8 cellular contexts compared by ENCODE assay signal in the genomic region with DNA sequence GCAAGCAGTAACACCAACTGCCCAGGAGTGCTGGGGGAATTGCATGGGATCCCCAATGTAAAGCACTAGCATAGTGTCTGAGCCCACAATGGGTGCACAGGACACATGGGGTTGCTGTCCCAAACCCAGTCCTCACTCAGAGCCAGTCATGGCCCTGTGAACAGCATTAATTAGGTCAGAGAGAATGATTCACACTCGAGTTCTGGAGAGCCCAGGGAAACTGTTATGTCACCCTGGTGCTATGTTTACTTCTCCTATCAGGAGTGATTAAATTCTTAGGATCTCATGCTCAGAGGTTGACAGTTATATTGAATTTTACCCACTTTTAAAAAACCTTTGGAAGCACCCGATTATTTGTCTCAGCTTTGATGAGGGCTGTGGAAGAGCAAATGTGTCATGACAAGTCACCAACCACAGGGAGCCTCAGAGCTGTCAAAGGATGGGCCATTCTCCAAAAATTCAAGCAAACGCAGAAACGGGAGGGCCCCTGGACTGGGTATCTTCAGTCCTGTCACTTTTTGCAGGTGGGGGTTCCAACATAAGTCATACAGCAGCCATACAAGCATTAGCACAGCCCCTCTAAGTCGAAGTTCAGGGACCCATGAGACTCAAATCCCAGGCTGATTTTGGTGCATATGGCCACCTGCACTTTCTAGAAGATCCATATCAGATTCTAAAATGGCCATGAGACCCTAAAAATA. TPM values are rescaled to one million over a fixed set of nuclear protein-coding genes. Genes with fewer than 3 reads are reported as not detected.
DNase-seq lines count a peak whose midpoint lies in the region; ATAC-seq and TF ChIP-seq lines count a peak whose summit lies in the region.

No MANE protein-coding gene starts in this region.

- H3K27ac Mint-ChIP-seq in Caco-2 (ENCODE audit: unreplicated experiment) = peak overlapping the region; percentile 79

- H3K9ac ChIP-seq in mucosa of stomach (ENCODE audit: low read length) = peak overlapping the region; percentile 64

- no TSS peak for BruUV-seq in Caco-2 (replicated peaks; lab: Mats Ljungman, UMichigan)

- peaks cover 38% of the 10 kb centered on the region for H3K4me1 ChIP-seq in Caco-2
- H3K4me1 ChIP-seq in mucosa of stomach (ENCODE audit: control insufficient read depth, insufficient read depth, low read length) = peaks cover 33% of the 10 kb centered on the region

- CTCF ChIA-PET in Caco-2 (lab: Charles Lee) = interaction anchor here (2.4 kb wide), 1 partner anchor 26 kb away, joined by 12 read pairs; no protein-coding TSS in a partner anchor

- H3K9me3 ChIP-seq in Caco-2 (no peaks in the 10 kb centered on the region), mucosa of stomach (ENCODE audit: control insufficient read depth, low read length) (no peaks in the 10 kb centered on the region)

- no peaks in the 10 kb centered on the region for H3K9me3 Mint-ChIP-seq in Caco-2 (ENCODE audit: unreplicated experiment)

- ATAC-seq in GM21717 (IDR thresholded peaks at IDR 0.05; ENCODE audit: unreplicated experiment) = no peak

- peak overlapping the region; percentile 82 for H3K4me3 ChIP-seq in Caco-2 (ENCODE audit: low read depth, low read length)
- H3K4me3 ChIP-seq in mucosa of stomach (ENCODE audit: low read length) = peak overlapping the region; percentile 17

- POLR2A ChIA-PET in Caco-2 (lab: Charles Lee) = interaction anchor here (2.9 kb wide), 1 partner anchor 20 kb away, joined by 23 read pairs; the partner anchor contains the start of gene DEPP1

- H3K27me3 ChIP-seq in Caco-2 (replicated peaks; ENCODE audit: control insufficient read depth, insufficient read depth, low read length) (no peaks in the 10 kb centered on the region), mucosa of stomach (ENCODE audit: control insufficient read depth, insufficient read depth, low read length) (no peaks in the 10 kb centered on the region)

- no peak for DNase-seq in Caco-2
- peak; percentile 73 for DNase-seq in NCI-H226
- peak; percentile 56 for DNase-seq in dermis blood vessel endothelial cell
- no peak for DNase-seq in ureter (ENCODE audit: low spot score)
- DNase-seq in NCI-H187 (lab: John Stamatoyannopoulos, UW) = no peak
- no peak for DNase-seq in NCI-H2081 treated with DMSO at 0.1 percent for 48 hours (lab: John Stamatoyannopoulos, UW)

- TF ChIP-seq CTCF in Caco-2 (IDR thresholded peaks at IDR 0.05; ENCODE audit: insufficient read depth in 1 of 2, low read depth in 1 of 2, low read length in 1 of 2, severe bottlenecking in 1 of 2, unreplicated experiment in 1 of 2) = no peak

- peak overlapping the region; percentile 78 for H3K4me3 Mint-ChIP-seq in Caco-2 (ENCODE audit: unreplicated experiment)

- intact Hi-C loops in Caco-2 (cut with micrococcal nuclease; ENCODE audit: unreplicated experiment) = loop anchor here (2.0 kb wide), 2 partner anchors 16 to 42 kb away; partner anchors contain the start of gene ZNF22

- no peaks in the 10 kb centered on the region for H3K27me3 Mint-ChIP-seq in Caco-2 (ENCODE audit: insufficient read depth, unreplicated experiment)

- peaks cover 35% of the 10 kb centered on the region for H3K4me1 Mint-ChIP-seq in Caco-2 (ENCODE audit: low read depth, unreplicated experiment)

- H3K36me3 ChIP-seq in Caco-2 (ENCODE audit: control insufficient read depth, insufficient read depth, low read length) (0 out of 2 replicates have a peak, but pooled peaks cover 2% of the 10 kb centered on the region), mucosa of stomach (ENCODE audit: control insufficient read depth, insufficient read depth, low read length) (no peaks in the 10 kb centered on the region)

- H3K36me3 Mint-ChIP-seq in Caco-2 (ENCODE audit: insufficient read depth, unreplicated experiment) = peaks cover 20% of the 10 kb centered on the region

RNA-seq across cellular contexts. Expression of gene RASSF4, which starts 1.3 kb away (rescaled TPM):
- total RNA-seq in Caco-2 (2022) = 40.8 and 55.6 TPM in 2 replicates
- 13.1 and 24.8 TPM in 2 replicates for total RNA-seq in dermis blood vessel endothelial cell
- 22.7 TPM for total RNA-seq in ureter

RNA-seq across cellular contexts. Expression of gene DEPP1, which starts 20.3 kb away (rescaled TPM):
- total RNA-seq in Caco-2 (2022) (7.0 and 13.6 TPM in 2 replicates), dermis blood vessel endothelial cell (174 and 360 TPM in 2 replicates), ureter (62.7 TPM)

RNA-seq across cellular contexts. Expression of gene ZNF22, which starts 42.4 kb away (rescaled TPM):
- 46.5 and 60.8 TPM in 2 replicates for total RNA-seq in Caco-2 (2022)
- total RNA-seq in dermis blood vessel endothelial cell = 53.6 and 54.4 TPM in 2 replicates
- total RNA-seq in ureter = 21.2 TPM

RNA-seq across cellular contexts. Expression of gene TMEM72, which starts 47.2 kb away (rescaled TPM):
- not detected in 2 replicates for total RNA-seq in Caco-2 (2022)
- total RNA-seq in dermis blood vessel endothelial cell = not detected in 2 replicates
- total RNA-seq in ureter = not detected

Comparison
In these comparisons a context has a peak if more than half of its experiments do, and no peak if none do; other contexts are left out.
1. DNase-seq: peak in NCI-H226 (single experiment) and dermis blood vessel endothelial cell (single experiment); none in Caco-2 (0 of 2), ureter (single experiment), NCI-H187 (0 of 2) and NCI-H2081 treated with DMSO at 0.1 percent for 48 hours (single experiment).